2 cellular contexts compared by ENCODE assay signal in the genomic region with DNA sequence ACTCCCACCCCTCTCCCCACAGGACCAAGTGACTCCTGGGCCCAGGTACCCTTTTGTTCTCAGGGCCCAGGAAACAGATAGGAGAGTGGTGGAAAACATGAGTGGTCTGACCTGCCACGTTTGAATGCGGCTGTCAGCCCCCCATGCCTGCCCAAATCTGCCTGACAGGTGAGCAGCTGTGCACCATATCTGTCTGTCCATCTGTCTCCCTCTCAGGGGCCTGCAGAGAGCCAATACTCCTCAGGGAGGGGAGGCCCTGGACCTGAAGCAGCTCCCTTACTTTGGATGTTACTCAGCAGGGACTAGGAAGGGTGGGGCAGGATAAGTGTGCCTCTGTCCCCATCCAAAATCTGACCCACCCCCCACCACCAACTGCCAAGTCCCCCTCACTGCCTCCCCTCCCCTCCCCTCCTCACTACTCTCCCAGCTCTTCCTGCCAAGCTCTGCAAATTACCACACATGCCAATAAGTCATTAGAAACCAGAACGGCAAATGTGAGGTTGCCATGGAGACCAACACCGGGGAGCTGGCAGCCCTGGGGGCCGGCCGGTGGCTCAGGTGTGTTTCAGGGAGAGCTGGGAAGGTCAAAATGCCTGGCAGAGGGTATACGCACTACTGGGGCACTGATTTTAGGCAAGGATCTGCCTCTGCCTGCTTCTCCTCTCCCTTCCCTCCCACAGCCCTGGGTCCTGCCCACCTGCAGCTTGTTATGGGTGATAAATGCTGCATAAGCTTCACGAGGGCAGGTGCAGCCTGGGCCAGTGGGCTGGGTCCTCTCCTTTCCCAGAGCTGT.
TF ChIP-seq lines count a peak whose summit lies in the region.

No MANE protein-coding gene starts in this region.

TF ChIP-seq in SK-N-SH, 30 proteins besides CTCF, POLR2A, EP300 and RAD21 (continued from another document):
- TF ChIP-seq RXRA (IDR thresholded peaks at IDR 0.05; ENCODE audit: borderline replicate concordance, low read depth), result no peak
- TF ChIP-seq CHD2 (IDR thresholded peaks at IDR 0.05; ENCODE audit: low read length, partially characterized antibody), result no peak
- TF ChIP-seq GATA2 (CRISPR knock-in tag; IDR thresholded peaks at IDR 0.05), result no peak
- TF ChIP-seq ELF1 (IDR thresholded peaks at IDR 0.05), result no peak
- TF ChIP-seq MEF2A (IDR thresholded peaks at IDR 0.05; ENCODE audit: borderline replicate concordance, low read depth), result no peak
- TF ChIP-seq IRF3 (IDR thresholded peaks at IDR 0.05; ENCODE audit: low read depth, low read length), result no peak
- no peak for TF ChIP-seq RCOR1 (IDR thresholded peaks at IDR 0.05; ENCODE audit: low read length)
- no peak for TF ChIP-seq FOXJ3 (CRISPR knock-in tag; IDR thresholded peaks at IDR 0.05)
- TF ChIP-seq, protein P1, sequence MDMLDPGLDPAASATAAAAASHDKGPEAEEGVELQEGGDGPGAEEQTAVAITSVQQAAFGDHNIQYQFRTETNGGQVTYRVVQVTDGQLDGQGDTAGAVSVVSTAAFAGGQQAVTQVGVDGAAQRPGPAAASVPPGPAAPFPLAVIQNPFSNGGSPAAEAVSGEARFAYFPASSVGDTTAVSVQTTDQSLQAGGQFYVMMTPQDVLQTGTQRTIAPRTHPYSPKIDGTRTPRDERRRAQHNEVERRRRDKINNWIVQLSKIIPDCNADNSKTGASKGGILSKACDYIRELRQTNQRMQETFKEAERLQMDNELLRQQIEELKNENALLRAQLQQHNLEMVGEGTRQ (IDR thresholded peaks at IDR 0.05; ENCODE audit: borderline replicate concordance, low read depth, low read length), result no peak
TF ChIP-seq in SK-N-SH: peak in this region for 0.

TF ChIP-seq in SK-N-SH treated with all-trans-retinoic acid at 6 μM for 48 hours, 23 proteins besides CTCF, POLR2A, EP300 and RAD21 (continued from another document):
- TF ChIP-seq CREB5 (CRISPR knock-in tag; IDR thresholded peaks at IDR 0.05; ENCODE audit: low read depth), result no peak
- no peak for TF ChIP-seq ZC3H10 (CRISPR knock-in tag; IDR thresholded peaks at IDR 0.05)
- no peak for TF ChIP-seq CSDC2 (CRISPR knock-in tag; IDR thresholded peaks at IDR 0.05)
- no peak for TF ChIP-seq ZNF8 (CRISPR knock-in tag; IDR thresholded peaks at IDR 0.05)
- TF ChIP-seq, protein P2, sequence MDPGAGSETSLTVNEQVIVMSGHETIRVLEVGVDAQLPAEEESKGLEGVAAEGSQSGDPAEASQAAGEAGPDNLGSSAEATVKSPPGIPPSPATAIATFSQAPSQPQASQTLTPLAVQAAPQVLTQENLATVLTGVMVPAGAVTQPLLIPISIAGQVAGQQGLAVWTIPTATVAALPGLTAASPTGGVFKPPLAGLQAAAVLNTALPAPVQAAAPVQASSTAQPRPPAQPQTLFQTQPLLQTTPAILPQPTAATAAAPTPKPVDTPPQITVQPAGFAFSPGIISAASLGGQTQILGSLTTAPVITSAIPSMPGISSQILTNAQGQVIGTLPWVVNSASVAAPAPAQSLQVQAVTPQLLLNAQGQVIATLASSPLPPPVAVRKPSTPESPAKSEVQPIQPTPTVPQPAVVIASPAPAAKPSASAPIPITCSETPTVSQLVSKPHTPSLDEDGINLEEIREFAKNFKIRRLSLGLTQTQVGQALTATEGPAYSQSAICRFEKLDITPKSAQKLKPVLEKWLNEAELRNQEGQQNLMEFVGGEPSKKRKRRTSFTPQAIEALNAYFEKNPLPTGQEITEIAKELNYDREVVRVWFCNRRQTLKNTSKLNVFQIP (CRISPR knock-in tag; IDR thresholded peaks at IDR 0.05; ENCODE audit: borderline replicate concordance, low read depth), result no peak
- no peak for TF ChIP-seq GLIS3 (CRISPR knock-in tag; IDR thresholded peaks at IDR 0.05)
- TF ChIP-seq TOX (CRISPR knock-in tag; IDR thresholded peaks at IDR 0.05; ENCODE audit: borderline replicate concordance), result no peak
- no peak for TF ChIP-seq ZNF70 (CRISPR knock-in tag; IDR thresholded peaks at IDR 0.05)
- no peak for TF ChIP-seq CSRNP3 (CRISPR knock-in tag; IDR thresholded peaks at IDR 0.05)
- TF ChIP-seq PATZ1 (CRISPR knock-in tag; IDR thresholded peaks at IDR 0.05; ENCODE audit: borderline replicate concordance), result no peak
- TF ChIP-seq TCF4 (CRISPR knock-in tag; IDR thresholded peaks at IDR 0.05; ENCODE audit: borderline replicate concordance), result no peak
